16 cellular contexts compared by ENCODE assay signal in the genomic region with DNA sequence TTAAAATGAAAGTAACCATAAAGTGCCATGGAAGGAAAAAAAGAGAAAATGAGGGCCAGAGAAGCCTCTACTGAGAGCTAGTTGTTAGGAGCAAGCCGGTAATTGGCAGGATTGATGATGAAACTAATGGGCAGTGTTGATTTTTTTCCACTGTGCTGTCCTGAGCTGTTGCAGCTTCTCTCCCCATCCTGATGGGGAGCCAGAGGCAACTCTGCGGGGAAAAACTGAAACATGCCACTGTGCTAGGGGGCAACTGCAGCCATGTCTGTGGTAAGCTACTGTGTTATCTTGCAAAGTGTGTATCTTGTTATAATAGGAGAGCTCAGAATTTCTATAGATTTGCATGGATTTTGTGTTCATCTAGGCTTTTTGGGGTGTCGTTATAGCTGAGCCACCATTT.
"Had no signal": no experiment of that assay in that cellular context is flagged by ENCODE, and none has a peak within 500 bp of the region (broad histone marks: within the 10 kb centered on the region; RNA-seq: fewer than 3 reads in every experiment).

No MANE protein-coding gene starts in this region.

- H3K4me3 ChIP-seq: esophagus muscularis mucosa, gastroesophageal sphincter, heart left ventricle, lower lobe of right lung, sigmoid colon, thyroid gland had no signal

- H3K27ac ChIP-seq: esophagus muscularis mucosa, gastroesophageal sphincter, heart left ventricle, lower lobe of right lung, sigmoid colon, thyroid gland had no signal

- H3K4me1 ChIP-seq: esophagus muscularis mucosa, gastroesophageal sphincter, heart left ventricle, lower lobe of right lung, thyroid gland had no signal

- H3K9me3 ChIP-seq: esophagus muscularis mucosa, gastroesophageal sphincter, heart left ventricle, lower lobe of right lung, sigmoid colon, thyroid gland had no signal

- H3K27me3 ChIP-seq: esophagus muscularis mucosa, gastroesophageal sphincter, heart left ventricle, sigmoid colon, thyroid gland had no signal

- FAIRE-seq: endothelial cell of umbilical vein, islet of Langerhans had no signal

- H3K36me3 ChIP-seq: esophagus muscularis mucosa, gastroesophageal sphincter, heart left ventricle, lower lobe of right lung, sigmoid colon, thyroid gland had no signal

- ATAC-seq: activated T-cell treated with anti-CD3 and anti-CD28 coated beads, Interleukin-2, amount 50 U/mL, for 72 hours; gastroesophageal sphincter; heart left ventricle; left colon; lower lobe of right lung; natural killer cell treated with Interleukin-12 subunit alpha and Interleukin-12 subunit beta and Interleukin-15 and Interleukin-18, amount 100 ng/mL, for 72 hours had no signal

- DNase-seq: activated CD4-positive, alpha-beta T cell treated with anti-CD3 and anti-CD28 coated beads, Interleukin-2, amount 50 U/mL, for 4 hours; activated gamma-delta T cell; activated T-cell treated with anti-CD3 and anti-CD28 coated beads, Interleukin-2, amount 50 U/mL, for 72 hours; effector CD8-positive, alpha-beta T cell; heart left ventricle; left colon; lower lobe of right lung; nucleus accumbens; sigmoid colon; stimulated activated naive CD4-positive, alpha-beta T cell; thyroid gland had no signal
